Comparison of ENCODE assay signal across 2 cellular contexts in the genomic region with DNA sequence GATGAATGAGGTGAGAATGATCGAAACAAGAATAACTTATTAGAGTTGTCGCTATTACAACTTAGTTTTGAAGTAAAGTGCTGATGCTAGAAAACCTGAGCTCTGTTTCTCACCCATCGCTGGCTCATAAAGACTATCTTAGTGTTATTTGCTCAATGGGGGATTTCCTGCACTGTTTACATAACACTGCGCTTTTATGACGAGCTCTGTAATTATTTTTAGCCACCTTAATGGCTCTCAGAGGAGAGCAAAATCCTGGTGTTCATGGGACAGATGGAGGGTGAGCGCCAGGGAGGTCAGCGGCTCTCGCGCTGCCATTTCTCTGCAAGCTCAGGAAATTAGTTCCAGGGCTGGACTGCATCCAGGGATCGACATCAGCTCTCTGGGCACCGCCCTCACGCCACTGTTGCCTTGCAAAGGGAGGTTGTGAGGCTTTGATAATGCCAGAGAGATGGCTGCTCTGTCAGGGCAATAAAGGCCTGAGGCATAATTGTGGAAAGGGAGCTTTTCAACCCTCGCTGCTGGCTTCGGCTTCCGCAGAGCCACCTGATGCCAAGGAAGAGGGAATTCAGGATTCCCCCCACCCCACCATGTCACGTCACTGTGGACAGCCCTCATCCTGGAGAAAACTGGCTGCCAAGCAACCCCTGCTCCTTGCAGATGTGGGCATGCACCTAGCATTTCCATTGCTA.
TF ChIP-seq lines count a peak whose summit lies in the region.

No MANE protein-coding gene starts in this region.

TF ChIP-seq in GM23338, 12 proteins besides CTCF, POLR2A, EP300 and RAD21 (continued from another document):
- TF ChIP-seq EZH2phosphoT487 (IDR thresholded peaks at IDR 0.05; ENCODE audit: unreplicated experiment) (no peak), POLR2AphosphoS5 (IDR thresholded peaks at IDR 0.05; ENCODE audit: low read depth) (no peak), ZNF331 (CRISPR knock-in tag; IDR thresholded peaks at IDR 0.05; ENCODE audit: low read depth) (no peak), JUNB (IDR thresholded peaks at IDR 0.05; ENCODE audit: unreplicated experiment) (no peak)

TF ChIP-seq in HepG2, 621 proteins besides CTCF, POLR2A, EP300 and RAD21 (continued from another document and continues in another):
- TF ChIP-seq ZNF318 (CRISPR knock-in tag; IDR thresholded peaks at IDR 0.05) = no peak
- TF ChIP-seq SMC3 (IDR thresholded peaks at IDR 0.05; ENCODE audit: low read length) = no peak
- no peak for TF ChIP-seq TGIF2 (CRISPR knock-in tag; IDR thresholded peaks at IDR 0.05)
- TF ChIP-seq BORCS8-MEF2B (CRISPR knock-in tag; IDR thresholded peaks at IDR 0.05) = 0 out of 2 replicates have a peak, but pooled peaks have one; percentile 9
- TF ChIP-seq ZNF142 (CRISPR knock-in tag; IDR thresholded peaks at IDR 0.05) = no peak
- TF ChIP-seq NR3C1 (CRISPR knock-in tag; IDR thresholded peaks at IDR 0.05) = no peak
- TF ChIP-seq FOXA1 (IDR thresholded peaks at IDR 0.05) = no peak
- peak; percentile 3; the same call in 1 of the 2 replicates for TF ChIP-seq FOXA1 (CRISPR knock-in tag; IDR thresholded peaks at IDR 0.05)
- TF ChIP-seq, protein P1, sequence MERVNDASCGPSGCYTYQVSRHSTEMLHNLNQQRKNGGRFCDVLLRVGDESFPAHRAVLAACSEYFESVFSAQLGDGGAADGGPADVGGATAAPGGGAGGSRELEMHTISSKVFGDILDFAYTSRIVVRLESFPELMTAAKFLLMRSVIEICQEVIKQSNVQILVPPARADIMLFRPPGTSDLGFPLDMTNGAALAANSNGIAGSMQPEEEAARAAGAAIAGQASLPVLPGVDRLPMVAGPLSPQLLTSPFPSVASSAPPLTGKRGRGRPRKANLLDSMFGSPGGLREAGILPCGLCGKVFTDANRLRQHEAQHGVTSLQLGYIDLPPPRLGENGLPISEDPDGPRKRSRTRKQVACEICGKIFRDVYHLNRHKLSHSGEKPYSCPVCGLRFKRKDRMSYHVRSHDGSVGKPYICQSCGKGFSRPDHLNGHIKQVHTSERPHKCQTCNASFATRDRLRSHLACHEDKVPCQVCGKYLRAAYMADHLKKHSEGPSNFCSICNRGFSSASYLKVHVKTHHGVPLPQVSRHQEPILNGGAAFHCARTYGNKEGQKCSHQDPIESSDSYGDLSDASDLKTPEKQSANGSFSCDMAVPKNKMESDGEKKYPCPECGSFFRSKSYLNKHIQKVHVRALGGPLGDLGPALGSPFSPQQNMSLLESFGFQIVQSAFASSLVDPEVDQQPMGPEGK (CRISPR knock-in tag; IDR thresholded peaks at IDR 0.05) = no peak
- no peak for TF ChIP-seq ZNF317 (CRISPR knock-in tag; IDR thresholded peaks at IDR 0.05)
- no peak for TF ChIP-seq SALL2 (CRISPR knock-in tag; IDR thresholded peaks at IDR 0.05)
- no peak for TF ChIP-seq STAG1 (CRISPR knock-in tag; IDR thresholded peaks at IDR 0.05)
- peak; percentile 41; the same call in 1 of the 2 replicates for TF ChIP-seq ZNF784 (CRISPR knock-in tag; IDR thresholded peaks at IDR 0.05; ENCODE audit: borderline replicate concordance)
- TF ChIP-seq, protein P2, sequence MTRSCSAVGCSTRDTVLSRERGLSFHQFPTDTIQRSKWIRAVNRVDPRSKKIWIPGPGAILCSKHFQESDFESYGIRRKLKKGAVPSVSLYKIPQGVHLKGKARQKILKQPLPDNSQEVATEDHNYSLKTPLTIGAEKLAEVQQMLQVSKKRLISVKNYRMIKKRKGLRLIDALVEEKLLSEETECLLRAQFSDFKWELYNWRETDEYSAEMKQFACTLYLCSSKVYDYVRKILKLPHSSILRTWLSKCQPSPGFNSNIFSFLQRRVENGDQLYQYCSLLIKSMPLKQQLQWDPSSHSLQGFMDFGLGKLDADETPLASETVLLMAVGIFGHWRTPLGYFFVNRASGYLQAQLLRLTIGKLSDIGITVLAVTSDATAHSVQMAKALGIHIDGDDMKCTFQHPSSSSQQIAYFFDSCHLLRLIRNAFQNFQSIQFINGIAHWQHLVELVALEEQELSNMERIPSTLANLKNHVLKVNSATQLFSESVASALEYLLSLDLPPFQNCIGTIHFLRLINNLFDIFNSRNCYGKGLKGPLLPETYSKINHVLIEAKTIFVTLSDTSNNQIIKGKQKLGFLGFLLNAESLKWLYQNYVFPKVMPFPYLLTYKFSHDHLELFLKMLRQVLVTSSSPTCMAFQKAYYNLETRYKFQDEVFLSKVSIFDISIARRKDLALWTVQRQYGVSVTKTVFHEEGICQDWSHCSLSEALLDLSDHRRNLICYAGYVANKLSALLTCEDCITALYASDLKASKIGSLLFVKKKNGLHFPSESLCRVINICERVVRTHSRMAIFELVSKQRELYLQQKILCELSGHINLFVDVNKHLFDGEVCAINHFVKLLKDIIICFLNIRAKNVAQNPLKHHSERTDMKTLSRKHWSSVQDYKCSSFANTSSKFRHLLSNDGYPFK (CRISPR knock-in tag; IDR thresholded peaks at IDR 0.05; ENCODE audit: borderline replicate concordance) = no peak
- TF ChIP-seq NFE2L2 (IDR thresholded peaks at IDR 0.05; ENCODE audit: low read length) = no peak
- TF ChIP-seq NCOR1 (IDR thresholded peaks at IDR 0.05; ENCODE audit: borderline replicate concordance, low read length) = no peak
- TF ChIP-seq ZNF207 (IDR thresholded peaks at IDR 0.05; ENCODE audit: borderline replicate concordance) = no peak
- no peak for TF ChIP-seq KAT8 (CRISPR knock-in tag; IDR thresholded peaks at IDR 0.05)
- TF ChIP-seq ZBTB33 (CRISPR knock-in tag; IDR thresholded peaks at IDR 0.05) = peak; percentile 73
- TF ChIP-seq, protein P3, sequence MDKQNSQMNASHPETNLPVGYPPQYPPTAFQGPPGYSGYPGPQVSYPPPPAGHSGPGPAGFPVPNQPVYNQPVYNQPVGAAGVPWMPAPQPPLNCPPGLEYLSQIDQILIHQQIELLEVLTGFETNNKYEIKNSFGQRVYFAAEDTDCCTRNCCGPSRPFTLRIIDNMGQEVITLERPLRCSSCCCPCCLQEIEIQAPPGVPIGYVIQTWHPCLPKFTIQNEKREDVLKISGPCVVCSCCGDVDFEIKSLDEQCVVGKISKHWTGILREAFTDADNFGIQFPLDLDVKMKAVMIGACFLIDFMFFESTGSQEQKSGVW (CRISPR knock-in tag; IDR thresholded peaks at IDR 0.05; ENCODE audit: borderline replicate concordance) = no peak
- TF ChIP-seq, protein P4, sequence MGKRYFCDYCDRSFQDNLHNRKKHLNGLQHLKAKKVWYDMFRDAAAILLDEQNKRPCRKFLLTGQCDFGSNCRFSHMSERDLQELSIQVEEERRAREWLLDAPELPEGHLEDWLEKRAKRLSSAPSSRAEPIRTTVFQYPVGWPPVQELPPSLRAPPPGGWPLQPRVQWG (CRISPR knock-in tag; IDR thresholded peaks at IDR 0.05; ENCODE audit: borderline replicate concordance, low read depth) = no peak
- peak; percentile 52; the same call in 1 of the 2 replicates for TF ChIP-seq FOXO1 (CRISPR knock-in tag; IDR thresholded peaks at IDR 0.05)
- no peak for TF ChIP-seq CCAR2 (optimal IDR thresholded peaks at IDR 0.05; ENCODE audit: low read depth, low read length)
